Comparison of ENCODE assay signal across 9 cellular contexts in genomic region chr11:111983187-111983986, GRCh38. TPM values are rescaled to one million over a fixed set of nuclear protein-coding genes. Genes with fewer than 3 reads are reported as not detected.
DNase-seq lines count a peak whose midpoint lies in the region; ATAC-seq, FAIRE-seq and TF ChIP-seq lines count a peak whose summit lies in the region.
"Had no signal": no experiment of that assay in that cellular context is flagged by ENCODE, and none has a peak within 500 bp of the region (broad histone marks: within the 10 kb centered on the region; RNA-seq: fewer than 3 reads in every experiment).

No MANE protein-coding gene starts in this region.

- no peak overlapping the region for H3K4me2 ChIP-seq in endothelial cell of umbilical vein (ENCODE audit: insufficient read depth, low read length)

- peak; percentile 60 for DNase-seq in NCI-H748 (lab: John Stamatoyannopoulos, UW; ENCODE audit: unreplicated experiment)
- peak; percentile 40 for DNase-seq in endothelial cell of umbilical vein (ENCODE audit: low read depth, low spot score)
- DNase-seq in left lung, result peak; percentile 54 to 83
- DNase-seq in superior temporal gyrus (ENCODE audit: extremely low spot score), result peak; percentile 86
- DNase-seq in T-helper 1 cell, result no peak
- no peak for DNase-seq in EL
- no peak for DNase-seq in CD14-positive monocyte (ENCODE audit: low spot score)

- H3K79me2 ChIP-seq in endothelial cell of umbilical vein (ENCODE audit: control insufficient read depth, insufficient read depth, low read length), result peaks cover 4% of the 10 kb centered on the region

- H3K4me1 Mint-ChIP-seq in CD14-positive monocyte, result peaks cover under 1% of the 10 kb centered on the region

- TF ChIP-seq CTCF in endothelial cell of umbilical vein (IDR thresholded peaks at IDR 0.05; ENCODE audit: extremely low read depth in 1 of 2, insufficient read depth in 1 of 2, low read depth in 1 of 2, low read length in 2 of 2) (no peak), left lung (IDR thresholded peaks at IDR 0.05) (no peak), CD14-positive monocyte (IDR thresholded peaks at IDR 0.05) (no peak)

- H3K9me1 ChIP-seq in endothelial cell of umbilical vein (replicated peaks; ENCODE audit: control insufficient read depth, extremely low read depth, insufficient read depth, low read length), result no peaks in the 10 kb centered on the region

- H3K27me3 ChIP-seq in endothelial cell of umbilical vein (ENCODE audit: control insufficient read depth in 2 of 2, insufficient read depth in 2 of 2, low read length in 2 of 2), result no peaks in the 10 kb centered on the region
- peaks cover 0 to 4% of the 10 kb centered on the region in 2 donors for H3K27me3 ChIP-seq in left lung

- H4K20me1 ChIP-seq in endothelial cell of umbilical vein (replicated peaks; ENCODE audit: control insufficient read depth, extremely low read depth, insufficient read depth, low read length), result no peaks in the 10 kb centered on the region

- FAIRE-seq in endothelial cell of umbilical vein (lab: Jason Lieb, UNC), result no peak

- H3K9me3 Mint-ChIP-seq in CD14-positive monocyte, result no peaks in the 10 kb centered on the region
- H3K9me3 Mint-ChIP-seq: stimulated activated naive CD8-positive, alpha-beta T cell treated with anti-CD3 and anti-CD28 coated beads, Interleukin-15, Interleukin-2, amounts not matched to agents 100 ng/mL and 50 ng/mL, for 24 hours had no signal

- no peak overlapping the region for H3K4me3 Mint-ChIP-seq in CD14-positive monocyte
- H3K4me3 Mint-ChIP-seq: stimulated activated naive CD8-positive, alpha-beta T cell treated with anti-CD3 and anti-CD28 coated beads, Interleukin-15, Interleukin-2, amounts not matched to agents 100 ng/mL and 50 ng/mL, for 24 hours had no signal

- ATAC-seq in left lung (peak; percentile 88), esophagus mucosa (no peak)

- no peak overlapping the region for H2AFZ ChIP-seq in endothelial cell of umbilical vein (ENCODE audit: low read depth, low read length)

- H3K27ac ChIP-seq in endothelial cell of umbilical vein (ENCODE audit: insufficient read depth, low read depth, low read length), result no peak overlapping the region
- H3K27ac ChIP-seq in left lung, result peak overlapping the region; percentile 53 to 72

- intact Hi-C loops in endothelial cell of umbilical vein (cut with micrococcal nuclease), result no loop called here
- intact Hi-C loops in left lung (cut with DNase I), result no loop called here
- intact Hi-C loops in CD14-positive monocyte (cut with micrococcal nuclease), result loop anchor here in 1 of 2 donors (5.0 kb wide), 1 partner anchor 51 kb away; no protein-coding TSS in a partner anchor

- dilution Hi-C loops in endothelial cell of umbilical vein (cut with MboI; ENCODE audit: extremely low pct_ligation_motif_present, low sequenced_read_pairs), result no loop called here

- H3K27ac Mint-ChIP-seq in CD14-positive monocyte, result no peak overlapping the region
- H3K27ac Mint-ChIP-seq: stimulated activated naive CD8-positive, alpha-beta T cell treated with anti-CD3 and anti-CD28 coated beads, Interleukin-15, Interleukin-2, amounts not matched to agents 100 ng/mL and 50 ng/mL, for 24 hours had no signal

- H3K4me3 ChIP-seq in endothelial cell of umbilical vein (replicated peaks in 1 of 3; ENCODE audit: insufficient read depth in 1 of 3, low read depth in 1 of 3, low read length in 3 of 3), result no peak overlapping the region
- peak overlapping the region; percentile 13 to 14 for H3K4me3 ChIP-seq in left lung

- no TSS peak for BruUV-seq in endothelial cell of umbilical vein (replicated peaks; lab: Mats Ljungman, UMichigan)

- H3K36me3 ChIP-seq in endothelial cell of umbilical vein (ENCODE audit: control insufficient read depth in 2 of 2, extremely low read depth in 1 of 2, insufficient read depth in 2 of 2, low read length in 2 of 2) (peaks cover 13 to 22% of the 10 kb centered on the region in 2 experiments), left lung (peaks cover 0 to 5% of the 10 kb centered on the region in 2 donors)

- no peak overlapping the region for H3K9ac ChIP-seq in endothelial cell of umbilical vein (replicated peaks; ENCODE audit: extremely low read depth, insufficient read depth, low read length)

- CTCF ChIA-PET in endothelial cell of umbilical vein (lab: Charles Lee), result interaction anchor here (0.8 to 13.5 kb wide), 8 partner anchors 10 to 396 kb away, joined by 3 to 407 read pairs (median 16); no protein-coding TSS in a partner anchor

- H3K36me3 Mint-ChIP-seq in CD14-positive monocyte, result no peaks in the 10 kb centered on the region

- H3K4me1 ChIP-seq in endothelial cell of umbilical vein (ENCODE audit: control insufficient read depth, extremely low read depth, insufficient read depth, low read length) (peaks cover 6% of the 10 kb centered on the region), left lung (peaks cover 0 to 6% of the 10 kb centered on the region in 2 donors)

- TF ChIP-seq POLR2A in endothelial cell of umbilical vein (IDR thresholded peaks at IDR 0.05; ENCODE audit: low read depth, low read length), result no peak

- H3K9me3 ChIP-seq in endothelial cell of umbilical vein (replicated peaks; ENCODE audit: control insufficient read depth, insufficient read depth, low read length) (no peaks in the 10 kb centered on the region), left lung (no peaks in the 10 kb centered on the region)

- POLR2A ChIA-PET in endothelial cell of umbilical vein (lab: Charles Lee), result no interaction called here

- H3K27me3 Mint-ChIP-seq in CD14-positive monocyte (ENCODE audit: low read depth in 3 of 3), result peaks cover 10 to 13% (median 12%) of the 10 kb centered on the region in 3 donors

TF ChIP-seq in endothelial cell of umbilical vein, 7 proteins besides CTCF, POLR2A, EP300 and RAD21:
- TF ChIP-seq MYC (IDR thresholded peaks at IDR 0.05; ENCODE audit: low read depth, low read length) (no peak), EZH2 (IDR thresholded peaks at IDR 0.05; ENCODE audit: borderline replicate concordance, low read depth, low read length, severe bottlenecking) (no peak), FOS (IDR thresholded peaks at IDR 0.05; ENCODE audit: borderline replicate concordance, insufficient read depth, low read length) (no peak), POLR2AphosphoS5 (IDR thresholded peaks at IDR 0.05; ENCODE audit: insufficient read depth, low read depth, low read length) (no peak), GATA2 (IDR thresholded peaks at IDR 0.05; ENCODE audit: insufficient read depth, insufficient read length, low read depth, low read length) (no peak), JUN (IDR thresholded peaks at IDR 0.05; ENCODE audit: borderline replicate concordance, insufficient read depth, insufficient read length, low read depth) (no peak)
- TF ChIP-seq, protein P1, sequence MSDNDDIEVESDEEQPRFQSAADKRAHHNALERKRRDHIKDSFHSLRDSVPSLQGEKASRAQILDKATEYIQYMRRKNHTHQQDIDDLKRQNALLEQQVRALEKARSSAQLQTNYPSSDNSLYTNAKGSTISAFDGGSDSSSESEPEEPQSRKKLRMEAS (IDR thresholded peaks at IDR 0.05; ENCODE audit: insufficient read depth, insufficient read length), result no peak

RNA-seq across cellular contexts. Expression of gene DLAT, which starts 41.8 kb away (rescaled TPM):
- total RNA-seq in endothelial cell of umbilical vein, result 40.1 and 41.3 TPM in 2 replicates
- 10.5 and 13.3 TPM in 2 replicates for polyA plus RNA-seq in endothelial cell of umbilical vein
- 18.3 and 22.7 TPM in 2 replicates for polyA plus RNA-seq in endothelial cell of umbilical vein (2011; cell fraction: cytosol; rRNA removed)
- 14.8 and 16.6 TPM in 2 replicates for polyA plus RNA-seq in endothelial cell of umbilical vein (2011; cell fraction: nucleus; rRNA removed)
- 24.6 and 38.2 TPM in 2 replicates for polyA plus RNA-seq in endothelial cell of umbilical vein (2012)
- 20.8 and 22.5 TPM in 2 replicates for polyA minus RNA-seq in endothelial cell of umbilical vein
- polyA minus RNA-seq in endothelial cell of umbilical vein (2011; cell fraction: cytosol; rRNA and poly(A)+ RNA removed), result 43.5 TPM
- polyA minus RNA-seq in endothelial cell of umbilical vein (2011; cell fraction: nucleus; rRNA and poly(A)+ RNA removed), result 11.1 and 12.8 TPM in 2 replicates
- 10 to 100 TPM; 32.5 to 40.1 TPM for total RNA-seq in left lung
- 37.1 TPM for total RNA-seq in esophagus mucosa
- polyA plus RNA-seq in CD14-positive monocyte, result 10 to 100 TPM; 11.5 to 14.6 TPM

RNA-seq across cellular contexts. Expression of gene DIXDC1, which starts 46.2 kb away (rescaled TPM):
- 18.6 and 20.0 TPM in 2 replicates for total RNA-seq in endothelial cell of umbilical vein
- 6.4 and 8.0 TPM in 2 replicates for polyA plus RNA-seq in endothelial cell of umbilical vein
- 11.6 and 12.0 TPM in 2 replicates for polyA plus RNA-seq in endothelial cell of umbilical vein (2011; cell fraction: cytosol; rRNA removed)
- 16.6 and 17.8 TPM in 2 replicates for polyA plus RNA-seq in endothelial cell of umbilical vein (2011; cell fraction: nucleus; rRNA removed)
- 29.2 and 41.9 TPM in 2 replicates for polyA plus RNA-seq in endothelial cell of umbilical vein (2012)
- polyA minus RNA-seq in endothelial cell of umbilical vein, result 20.9 and 32.4 TPM in 2 replicates
- polyA minus RNA-seq in endothelial cell of umbilical vein (2011; cell fraction: cytosol; rRNA and poly(A)+ RNA removed), result 4.8 TPM
- polyA minus RNA-seq in endothelial cell of umbilical vein (2011; cell fraction: nucleus; rRNA and poly(A)+ RNA removed), result 18.1 and 21.2 TPM in 2 replicates
- 10 to 100 TPM; 10.9 to 11.1 TPM for total RNA-seq in left lung
- total RNA-seq in esophagus mucosa, result 3.3 TPM
- polyA plus RNA-seq in CD14-positive monocyte, result under 1 TPM in 1 of 2 donors, not detected in 1; 0.17 TPM

Comparison
In these comparisons a context has a peak if more than half of its experiments do, and no peak if none do; other contexts are left out.
1. DNase-seq: peak in NCI-H748 (single experiment), endothelial cell of umbilical vein (single experiment), left lung (2 of 2) and superior temporal gyrus (single experiment); none in T-helper 1 cell (0 of 5), EL (single experiment) and CD14-positive monocyte (single experiment).
2. H3K4me3 ChIP-seq: peak in left lung (2 of 2); none in endothelial cell of umbilical vein (0 of 3).